Comparison of ENCODE assay signal across 1 cellular context in genomic region chr9:130043654-130044623, GRCh38.
TF ChIP-seq lines count a peak whose summit lies in the region.

No MANE protein-coding gene starts in this region.

TF ChIP-seq in K562, 482 proteins besides CTCF, POLR2A, EP300 and RAD21 (continued from another document and continues in another):
- TF ChIP-seq MGA (IDR thresholded peaks at IDR 0.05) (peak; percentile 95), MITF (IDR thresholded peaks at IDR 0.05) (no peak), CBFA2T3 (IDR thresholded peaks at IDR 0.05) (peak; percentile 85), LCOR (CRISPR knock-in tag; IDR thresholded peaks at IDR 0.05) (peak; percentile 89), NCOR1 (IDR thresholded peaks at IDR 0.05) (peak; percentile 18; the same call in 1 of the 2 replicates), CTBP1 (IDR thresholded peaks at IDR 0.05; ENCODE audit: borderline replicate concordance) (peak; percentile 57; the same call in 1 of the 2 replicates), CREB3L1 (IDR thresholded peaks at IDR 0.05; ENCODE audit: borderline replicate concordance, low read depth) (0 out of 2 replicates have a peak, but pooled peaks have one; percentile 36), KAT7 (CRISPR knock-in tag; IDR thresholded peaks at IDR 0.05; ENCODE audit: borderline replicate concordance) (0 out of 2 replicates have a peak, but pooled peaks have one; percentile 66), TCF3 (CRISPR knock-in tag; IDR thresholded peaks at IDR 0.05) (peak; percentile 82), ZBTB9 (CRISPR knock-in tag; IDR thresholded peaks at IDR 0.05) (no peak), EWSR1 (IDR thresholded peaks at IDR 0.05; ENCODE audit: borderline replicate concordance, low read depth, partially characterized antibody) (no peak), SPI1 (IDR thresholded peaks at IDR 0.05; ENCODE audit: borderline replicate concordance, low read depth, low read length) (no peak), BCOR (IDR thresholded peaks at IDR 0.05) (peak; percentile 94), SMAD3 (CRISPR knock-in tag; conservative IDR thresholded peaks at IDR 0.05) (0 out of 2 replicates have a peak, but pooled peaks have one; percentile 38), ZNF12 (CRISPR knock-in tag; IDR thresholded peaks at IDR 0.05) (0 out of 2 replicates have a peak, but pooled peaks have one; percentile 14), BDP1 (IDR thresholded peaks at IDR 0.05; ENCODE audit: insufficient read depth, insufficient read length) (no peak), NRF1 (conservative IDR thresholded peaks at IDR 0.05 in 1 of 2, IDR thresholded peaks at IDR 0.05 in 1 of 2) (peak in 1 of 2 experiments; percentile 36; a peak in 1 of 4 replicates), HOMEZ (CRISPR knock-in tag; IDR thresholded peaks at IDR 0.05) (no peak), RCOR1 (IDR thresholded peaks at IDR 0.05; ENCODE audit: borderline replicate concordance in 1 of 2, low read depth in 2 of 2, low read length in 2 of 2) (peak; percentile 100), DEAF1 (CRISPR knock-in tag; IDR thresholded peaks at IDR 0.05) (no peak), PML (IDR thresholded peaks at IDR 0.05; ENCODE audit: low read length) (0 out of 2 replicates have a peak, but pooled peaks have one; percentile 32), ZNF76 (CRISPR knock-in tag; IDR thresholded peaks at IDR 0.05; ENCODE audit: borderline replicate concordance) (0 out of 2 replicates have a peak, but pooled peaks have one; percentile 29), ZNF589 (CRISPR knock-in tag; IDR thresholded peaks at IDR 0.05; ENCODE audit: low read depth) (peak; percentile 80; the same call in 1 of the 2 replicates), DDX20 (tag; IDR thresholded peaks at IDR 0.05; ENCODE audit: low read depth) (no peak), SMAD4 (CRISPR knock-in tag; conservative IDR thresholded peaks at IDR 0.05) (peak; percentile 89), HMBOX1 (IDR thresholded peaks at IDR 0.05) (peak; percentile 59; the same call in 1 of the 2 replicates), GTF3C2 (IDR thresholded peaks at IDR 0.05; ENCODE audit: borderline replicate concordance, extremely low read depth, insufficient read length) (no peak), MYNN (IDR thresholded peaks at IDR 0.05) (no peak), MYNN (CRISPR knock-in tag; IDR thresholded peaks at IDR 0.05) (no peak), KLF1 (tag; IDR thresholded peaks at IDR 0.05) (peak; percentile 84), TEAD4 (IDR thresholded peaks at IDR 0.05; ENCODE audit: low read length) (peak; percentile 79), TEAD4 (CRISPR knock-in tag; IDR thresholded peaks at IDR 0.05; ENCODE audit: borderline replicate concordance) (no peak)
